In the genomic region with DNA sequence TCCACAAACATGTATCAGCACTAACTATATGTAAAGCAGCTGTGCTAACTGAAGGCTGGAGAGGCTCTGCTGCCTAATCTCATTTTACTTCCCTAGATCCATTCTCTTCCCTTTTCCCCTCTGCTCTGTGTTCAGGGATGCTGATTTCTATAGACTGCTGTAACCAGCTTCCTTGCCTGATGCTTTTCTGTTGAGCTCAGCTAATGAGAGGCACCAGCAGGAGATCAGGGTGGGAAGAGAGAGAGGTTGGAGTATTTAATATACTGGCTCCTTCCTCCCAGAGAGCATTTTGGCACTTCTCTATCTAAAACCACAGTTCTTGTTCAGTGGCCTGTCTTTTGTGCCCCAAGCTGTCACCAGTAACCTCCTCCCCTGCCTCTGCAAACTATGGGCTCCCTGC, we compare ENCODE assay signal across 1 cellular context.
TF ChIP-seq lines count a peak whose summit lies in the region.

No MANE protein-coding gene starts in this region.

TF ChIP-seq in neural cell, 6 proteins besides CTCF, POLR2A, EP300 and RAD21 (continued from another document):
- TF ChIP-seq, protein P1, sequence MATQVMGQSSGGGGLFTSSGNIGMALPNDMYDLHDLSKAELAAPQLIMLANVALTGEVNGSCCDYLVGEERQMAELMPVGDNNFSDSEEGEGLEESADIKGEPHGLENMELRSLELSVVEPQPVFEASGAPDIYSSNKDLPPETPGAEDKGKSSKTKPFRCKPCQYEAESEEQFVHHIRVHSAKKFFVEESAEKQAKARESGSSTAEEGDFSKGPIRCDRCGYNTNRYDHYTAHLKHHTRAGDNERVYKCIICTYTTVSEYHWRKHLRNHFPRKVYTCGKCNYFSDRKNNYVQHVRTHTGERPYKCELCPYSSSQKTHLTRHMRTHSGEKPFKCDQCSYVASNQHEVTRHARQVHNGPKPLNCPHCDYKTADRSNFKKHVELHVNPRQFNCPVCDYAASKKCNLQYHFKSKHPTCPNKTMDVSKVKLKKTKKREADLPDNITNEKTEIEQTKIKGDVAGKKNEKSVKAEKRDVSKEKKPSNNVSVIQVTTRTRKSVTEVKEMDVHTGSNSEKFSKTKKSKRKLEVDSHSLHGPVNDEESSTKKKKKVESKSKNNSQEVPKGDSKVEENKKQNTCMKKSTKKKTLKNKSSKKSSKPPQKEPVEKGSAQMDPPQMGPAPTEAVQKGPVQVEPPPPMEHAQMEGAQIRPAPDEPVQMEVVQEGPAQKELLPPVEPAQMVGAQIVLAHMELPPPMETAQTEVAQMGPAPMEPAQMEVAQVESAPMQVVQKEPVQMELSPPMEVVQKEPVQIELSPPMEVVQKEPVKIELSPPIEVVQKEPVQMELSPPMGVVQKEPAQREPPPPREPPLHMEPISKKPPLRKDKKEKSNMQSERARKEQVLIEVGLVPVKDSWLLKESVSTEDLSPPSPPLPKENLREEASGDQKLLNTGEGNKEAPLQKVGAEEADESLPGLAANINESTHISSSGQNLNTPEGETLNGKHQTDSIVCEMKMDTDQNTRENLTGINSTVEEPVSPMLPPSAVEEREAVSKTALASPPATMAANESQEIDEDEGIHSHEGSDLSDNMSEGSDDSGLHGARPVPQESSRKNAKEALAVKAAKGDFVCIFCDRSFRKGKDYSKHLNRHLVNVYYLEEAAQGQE (IDR thresholded peaks at IDR 0.05; ENCODE audit: borderline replicate concordance) = no peak
- TF ChIP-seq POLR2AphosphoS5 (IDR thresholded peaks at IDR 0.05) = no peak
- TF ChIP-seq MXI1 (conservative IDR thresholded peaks at IDR 0.05; ENCODE audit: poor library complexity, severe bottlenecking) = no peak
